Comparison of ENCODE assay signal across 13 cellular contexts in the genomic region with DNA sequence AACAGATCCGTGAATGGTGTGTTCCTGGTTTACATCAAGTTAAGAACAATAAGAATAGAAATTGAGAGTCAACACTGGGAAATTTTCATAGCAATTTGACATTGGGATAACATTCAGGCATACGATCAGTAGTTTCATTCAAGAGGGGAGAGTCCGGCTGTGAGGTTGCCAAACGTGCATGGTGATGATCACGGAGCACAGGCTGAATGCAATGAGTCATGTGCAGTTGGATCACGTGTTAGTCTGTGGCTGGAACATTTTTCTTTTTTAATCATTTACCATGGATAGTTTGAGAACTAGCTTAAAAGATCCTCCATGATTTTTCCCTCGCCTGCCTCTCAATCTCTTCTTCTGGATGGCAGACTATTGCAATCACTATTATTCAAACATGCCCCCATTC. TPM values are rescaled to one million over a fixed set of nuclear protein-coding genes. Genes with fewer than 3 reads are reported as not detected.
DNase-seq lines count a peak whose midpoint lies in the region; ATAC-seq, FAIRE-seq and TF ChIP-seq lines count a peak whose summit lies in the region.
"Had no signal": no experiment of that assay in that cellular context is flagged by ENCODE, and none has a peak within 500 bp of the region (broad histone marks: within the 10 kb centered on the region; RNA-seq: fewer than 3 reads in every experiment).

No MANE protein-coding gene starts in this region.

- H3K27me3 Mint-ChIP-seq in osteocyte (ENCODE audit: unreplicated experiment): peaks cover 42% of the 10 kb centered on the region

- TF ChIP-seq CTCF in gastrocnemius medialis (IDR thresholded peaks at IDR 0.05 in 4 of 5, conservative IDR thresholded peaks at IDR 0.05 in 1 of 5) (no peak), D721Med (IDR thresholded peaks at IDR 0.05; ENCODE audit: insufficient read depth, missing control alignments) (no peak), osteocyte (IDR thresholded peaks at IDR 0.05) (no peak)

- no peak overlapping the region for H3K27ac Mint-ChIP-seq in osteocyte (ENCODE audit: unreplicated experiment)

- H3K9me3 Mint-ChIP-seq in osteocyte (ENCODE audit: unreplicated experiment): no peaks in the 10 kb centered on the region

- no peak for FAIRE-seq in D721Med (lab: Jason Lieb, UNC)

- DNase-seq in H4 (ENCODE audit: low spot score): peak; percentile 4
- peak; percentile 25 for DNase-seq in RPMI7951 (ENCODE audit: low read depth)
- DNase-seq in fibroblast of the conjunctiva (ENCODE audit: low read depth): peak; percentile 30
- peak; percentile 18 to 55 for DNase-seq in gastrocnemius medialis
- DNase-seq in DMS114 treated with DMSO at 0.1 percent for 48 hours (lab: John Stamatoyannopoulos, UW; ENCODE audit: unreplicated experiment): no peak
- DNase-seq in D721Med (ENCODE audit: insufficient read length, low spot score): no peak
- no peak for DNase-seq in Ammon's horn (ENCODE audit: low spot score)
- no peak for DNase-seq in osteocyte (ENCODE audit: extremely low spot score, unreplicated experiment)
- DNase-seq: anterior cingulate cortex; DMS79 treated with DMSO at 0.1 percent for 48 hours; NCI-H2081 treated with DMSO at 0.1 percent for 48 hours; stimulated activated CD4-positive, alpha-beta T cell treated with anti-CD3 and anti-CD28 coated beads, Interleukin-1b, Interleukin-23, amount 100 ng/mL, for 48 hours; stimulated activated naive CD4-positive, alpha-beta T cell treated with Interleukin-2 at 50 U/mL for 16 hours had no signal

- no peaks in the 10 kb centered on the region for H3K4me1 Mint-ChIP-seq in osteocyte (ENCODE audit: unreplicated experiment)

- H3K36me3 ChIP-seq in gastrocnemius medialis: no peaks in the 10 kb centered on the region

- no peaks in the 10 kb centered on the region for H3K36me3 Mint-ChIP-seq in osteocyte (ENCODE audit: unreplicated experiment)

- intact Hi-C loops in gastrocnemius medialis (cut with DNase I; ENCODE audit: low total_unique reads): no loop called here

- H3K4me3 ChIP-seq in gastrocnemius medialis: no peak overlapping the region

- H3K27ac ChIP-seq in gastrocnemius medialis: peak overlapping the region; percentile 28 to 60 (median 51)

- no peak overlapping the region for H3K4me3 Mint-ChIP-seq in osteocyte (ENCODE audit: unreplicated experiment)

- in situ Hi-C loops in gastrocnemius medialis (cut with MboI; ENCODE audit: low sequenced_read_pairs in 4 of 4): no loop called here

- H3K9me3 ChIP-seq in gastrocnemius medialis: no peaks in the 10 kb centered on the region

- no peak for TF ChIP-seq POLR2A in gastrocnemius medialis (IDR thresholded peaks at IDR 0.05)

- H3K4me1 ChIP-seq in gastrocnemius medialis: no peaks in the 10 kb centered on the region

- H3K27me3 ChIP-seq in gastrocnemius medialis: no peaks in the 10 kb centered on the region

- ATAC-seq in gastrocnemius medialis: no peak

RNA-seq across cellular contexts. Expression of gene DCT, which starts 2.5 kb away (rescaled TPM):
- total RNA-seq in H4 (2014; rRNA removed; shearing (Covaris generic)): 0.14 and 0.27 TPM in 2 replicates
- total RNA-seq in RPMI7951 (2014; rRNA removed; shearing (Covaris generic)): under 0.01 TPM in 1 of 2 replicates, not detected in the other
- total RNA-seq in gastrocnemius medialis (under 1 TPM in 3 of 4 donors, not detected in 1; 0.10 to 0.71 (median 0.16) TPM), osteocyte (not detected in 2 replicates)

Comparison
In these comparisons a context has a peak if more than half of its experiments do, and no peak if none do; other contexts are left out.
1. DNase-seq: peak in H4 (single experiment), RPMI7951 (single experiment), fibroblast of the conjunctiva (single experiment) and gastrocnemius medialis (2 of 2); none in DMS114 treated with DMSO at 0.1 percent for 48 hours (single experiment), D721Med (single experiment), Ammon's horn (single experiment) and osteocyte (single experiment).